Comparison of ENCODE assay signal across 1 cellular context in genomic region chr1:27106561-27107323, GRCh38.
TF ChIP-seq lines count a peak whose summit lies in the region.

No MANE protein-coding gene starts in this region.

TF ChIP-seq in IMR-90, 13 proteins besides CTCF, POLR2A, EP300 and RAD21 (continued from another document):
- TF ChIP-seq MXI1 (IDR thresholded peaks at IDR 0.05; ENCODE audit: borderline replicate concordance, low read depth, low read length) (no peak), MAFK (IDR thresholded peaks at IDR 0.05; ENCODE audit: low read depth, low read length) (no peak), ELK1 (IDR thresholded peaks at IDR 0.05; ENCODE audit: borderline replicate concordance, low read depth, low read length) (no peak), BHLHE40 (IDR thresholded peaks at IDR 0.05; ENCODE audit: low read depth, low read length) (no peak), SMC3 (IDR thresholded peaks at IDR 0.05; ENCODE audit: low read depth, low read length) (no peak), CHD1 (IDR thresholded peaks at IDR 0.05; ENCODE audit: low read depth, low read length) (no peak), USF2 (IDR thresholded peaks at IDR 0.05; ENCODE audit: low read depth, low read length) (no peak), RFX5 (IDR thresholded peaks at IDR 0.05; ENCODE audit: low read depth, low read length) (no peak), MAZ (IDR thresholded peaks at IDR 0.05; ENCODE audit: borderline replicate concordance, low read depth, low read length) (no peak)
